Comparison of ENCODE assay signal across 2 cellular contexts in the genomic region with DNA sequence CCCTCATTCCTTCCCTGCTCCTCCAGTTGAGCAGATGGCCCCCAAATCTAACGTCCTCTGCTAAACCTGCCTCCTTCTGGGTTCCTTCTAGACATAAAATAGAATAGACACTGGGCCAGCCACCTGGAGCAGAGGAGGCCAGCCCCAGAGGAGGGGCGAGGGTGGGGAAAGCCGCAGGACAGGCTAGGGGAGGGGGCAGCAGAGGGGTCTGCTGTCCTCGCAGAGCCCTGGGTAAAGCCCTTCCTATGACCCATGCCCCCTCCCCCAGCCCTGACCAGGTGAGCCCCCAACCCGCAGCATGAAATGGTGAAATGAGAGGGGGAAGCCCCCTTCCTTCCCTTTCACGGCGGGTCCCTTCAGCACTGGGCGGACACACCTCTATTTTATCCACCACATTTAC.
TF ChIP-seq lines count a peak whose summit lies in the region.

No MANE protein-coding gene starts in this region.

TF ChIP-seq in SK-N-SH, 30 proteins besides CTCF, POLR2A, EP300 and RAD21:
- TF ChIP-seq, protein P1, sequence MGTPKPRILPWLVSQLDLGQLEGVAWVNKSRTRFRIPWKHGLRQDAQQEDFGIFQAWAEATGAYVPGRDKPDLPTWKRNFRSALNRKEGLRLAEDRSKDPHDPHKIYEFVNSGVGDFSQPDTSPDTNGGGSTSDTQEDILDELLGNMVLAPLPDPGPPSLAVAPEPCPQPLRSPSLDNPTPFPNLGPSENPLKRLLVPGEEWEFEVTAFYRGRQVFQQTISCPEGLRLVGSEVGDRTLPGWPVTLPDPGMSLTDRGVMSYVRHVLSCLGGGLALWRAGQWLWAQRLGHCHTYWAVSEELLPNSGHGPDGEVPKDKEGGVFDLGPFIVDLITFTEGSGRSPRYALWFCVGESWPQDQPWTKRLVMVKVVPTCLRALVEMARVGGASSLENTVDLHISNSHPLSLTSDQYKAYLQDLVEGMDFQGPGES (IDR thresholded peaks at IDR 0.05; ENCODE audit: low read depth, low read length): no peak
- no peak for TF ChIP-seq RFX5 (IDR thresholded peaks at IDR 0.05; ENCODE audit: low read length)
- TF ChIP-seq GABPA (IDR thresholded peaks at IDR 0.05; ENCODE audit: low read depth): no peak
- no peak for TF ChIP-seq TEAD4 (IDR thresholded peaks at IDR 0.05; ENCODE audit: borderline replicate concordance, insufficient read depth)
- no peak for TF ChIP-seq ZBTB33 (IDR thresholded peaks at IDR 0.05; ENCODE audit: borderline replicate concordance, low read depth)
- TF ChIP-seq FOXM1 (IDR thresholded peaks at IDR 0.05; ENCODE audit: low read depth): no peak
- no peak for TF ChIP-seq POLR2AphosphoS5 (IDR thresholded peaks at IDR 0.05; ENCODE audit: low read depth, low read length)
- TF ChIP-seq, protein P2, sequence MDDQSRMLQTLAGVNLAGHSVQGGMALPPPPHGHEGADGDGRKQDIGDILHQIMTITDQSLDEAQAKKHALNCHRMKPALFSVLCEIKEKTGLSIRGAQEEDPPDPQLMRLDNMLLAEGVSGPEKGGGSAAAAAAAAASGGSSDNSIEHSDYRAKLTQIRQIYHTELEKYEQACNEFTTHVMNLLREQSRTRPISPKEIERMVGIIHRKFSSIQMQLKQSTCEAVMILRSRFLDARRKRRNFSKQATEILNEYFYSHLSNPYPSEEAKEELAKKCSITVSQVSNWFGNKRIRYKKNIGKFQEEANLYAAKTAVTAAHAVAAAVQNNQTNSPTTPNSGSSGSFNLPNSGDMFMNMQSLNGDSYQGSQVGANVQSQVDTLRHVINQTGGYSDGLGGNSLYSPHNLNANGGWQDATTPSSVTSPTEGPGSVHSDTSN (IDR thresholded peaks at IDR 0.05): no peak
- no peak for TF ChIP-seq MXI1 (IDR thresholded peaks at IDR 0.05; ENCODE audit: low read depth, low read length)
- no peak for TF ChIP-seq NRF1 (IDR thresholded peaks at IDR 0.05; ENCODE audit: low read depth, low read length)
- no peak for TF ChIP-seq REST (IDR thresholded peaks at IDR 0.05; ENCODE audit: low read depth, low read length)
- TF ChIP-seq GATA2 (CRISPR knock-in tag; IDR thresholded peaks at IDR 0.05): no peak
- TF ChIP-seq, protein P3, sequence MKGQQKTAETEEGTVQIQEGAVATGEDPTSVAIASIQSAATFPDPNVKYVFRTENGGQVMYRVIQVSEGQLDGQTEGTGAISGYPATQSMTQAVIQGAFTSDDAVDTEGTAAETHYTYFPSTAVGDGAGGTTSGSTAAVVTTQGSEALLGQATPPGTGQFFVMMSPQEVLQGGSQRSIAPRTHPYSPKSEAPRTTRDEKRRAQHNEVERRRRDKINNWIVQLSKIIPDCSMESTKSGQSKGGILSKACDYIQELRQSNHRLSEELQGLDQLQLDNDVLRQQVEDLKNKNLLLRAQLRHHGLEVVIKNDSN (IDR thresholded peaks at IDR 0.05; ENCODE audit: borderline replicate concordance, low read depth): no peak

TF ChIP-seq in SK-N-SH treated with all-trans-retinoic acid at 6 μM for 48 hours, 23 proteins besides CTCF, POLR2A, EP300 and RAD21 (continued from another document):
- TF ChIP-seq, protein P4, sequence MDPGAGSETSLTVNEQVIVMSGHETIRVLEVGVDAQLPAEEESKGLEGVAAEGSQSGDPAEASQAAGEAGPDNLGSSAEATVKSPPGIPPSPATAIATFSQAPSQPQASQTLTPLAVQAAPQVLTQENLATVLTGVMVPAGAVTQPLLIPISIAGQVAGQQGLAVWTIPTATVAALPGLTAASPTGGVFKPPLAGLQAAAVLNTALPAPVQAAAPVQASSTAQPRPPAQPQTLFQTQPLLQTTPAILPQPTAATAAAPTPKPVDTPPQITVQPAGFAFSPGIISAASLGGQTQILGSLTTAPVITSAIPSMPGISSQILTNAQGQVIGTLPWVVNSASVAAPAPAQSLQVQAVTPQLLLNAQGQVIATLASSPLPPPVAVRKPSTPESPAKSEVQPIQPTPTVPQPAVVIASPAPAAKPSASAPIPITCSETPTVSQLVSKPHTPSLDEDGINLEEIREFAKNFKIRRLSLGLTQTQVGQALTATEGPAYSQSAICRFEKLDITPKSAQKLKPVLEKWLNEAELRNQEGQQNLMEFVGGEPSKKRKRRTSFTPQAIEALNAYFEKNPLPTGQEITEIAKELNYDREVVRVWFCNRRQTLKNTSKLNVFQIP (CRISPR knock-in tag; IDR thresholded peaks at IDR 0.05; ENCODE audit: borderline replicate concordance, low read depth): no peak
- TF ChIP-seq, protein P5, sequence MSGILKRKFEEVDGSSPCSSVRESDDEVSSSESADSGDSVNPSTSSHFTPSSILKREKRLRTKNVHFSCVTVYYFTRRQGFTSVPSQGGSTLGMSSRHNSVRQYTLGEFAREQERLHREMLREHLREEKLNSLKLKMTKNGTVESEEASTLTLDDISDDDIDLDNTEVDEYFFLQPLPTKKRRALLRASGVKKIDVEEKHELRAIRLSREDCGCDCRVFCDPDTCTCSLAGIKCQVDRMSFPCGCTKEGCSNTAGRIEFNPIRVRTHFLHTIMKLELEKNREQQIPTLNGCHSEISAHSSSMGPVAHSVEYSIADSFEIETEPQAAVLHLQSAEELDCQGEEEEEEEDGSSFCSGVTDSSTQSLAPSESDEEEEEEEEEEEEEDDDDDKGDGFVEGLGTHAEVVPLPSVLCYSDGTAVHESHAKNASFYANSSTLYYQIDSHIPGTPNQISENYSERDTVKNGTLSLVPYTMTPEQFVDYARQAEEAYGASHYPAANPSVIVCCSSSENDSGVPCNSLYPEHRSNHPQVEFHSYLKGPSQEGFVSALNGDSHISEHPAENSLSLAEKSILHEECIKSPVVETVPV (CRISPR knock-in tag; IDR thresholded peaks at IDR 0.05): no peak
- TF ChIP-seq ZNF8 (CRISPR knock-in tag; IDR thresholded peaks at IDR 0.05) (no peak), PATZ1 (CRISPR knock-in tag; IDR thresholded peaks at IDR 0.05; ENCODE audit: borderline replicate concordance) (no peak), ZNF70 (CRISPR knock-in tag; IDR thresholded peaks at IDR 0.05) (no peak), ISL1 (CRISPR knock-in tag; IDR thresholded peaks at IDR 0.05) (no peak), TOX (CRISPR knock-in tag; IDR thresholded peaks at IDR 0.05; ENCODE audit: borderline replicate concordance) (no peak), PPARA (CRISPR knock-in tag; IDR thresholded peaks at IDR 0.05; ENCODE audit: borderline replicate concordance) (no peak), SNAI2 (CRISPR knock-in tag; IDR thresholded peaks at IDR 0.05) (no peak), TCF4 (CRISPR knock-in tag; IDR thresholded peaks at IDR 0.05; ENCODE audit: borderline replicate concordance) (no peak), ARNTL (CRISPR knock-in tag; IDR thresholded peaks at IDR 0.05; ENCODE audit: borderline replicate concordance, low read depth) (no peak), CSDC2 (CRISPR knock-in tag; IDR thresholded peaks at IDR 0.05) (no peak), TSHZ2 (CRISPR knock-in tag; IDR thresholded peaks at IDR 0.05) (no peak), ESRRG (CRISPR knock-in tag; IDR thresholded peaks at IDR 0.05) (no peak), CREB5 (CRISPR knock-in tag; IDR thresholded peaks at IDR 0.05; ENCODE audit: low read depth) (no peak), BACH2 (CRISPR knock-in tag; IDR thresholded peaks at IDR 0.05; ENCODE audit: borderline replicate concordance) (no peak), RARB (CRISPR knock-in tag; IDR thresholded peaks at IDR 0.05) (no peak), OSR1 (CRISPR knock-in tag; IDR thresholded peaks at IDR 0.05) (no peak)
